In genomic region chr4:3344596-3344995, GRCh38 we compare ENCODE assay signal across 20 cellular contexts. TPM values are rescaled to one million over a fixed set of nuclear protein-coding genes. Genes with fewer than 3 reads are reported as not detected.
A peak's percentile ranks its signal among the peaks of the same experiment; 100 is the strongest.
DNase-seq lines count a peak whose midpoint lies in the region; ATAC-seq and TF ChIP-seq lines count a peak whose summit lies in the region.
"Had no signal": no experiment of that assay in that cellular context is flagged by ENCODE, and none has a peak within 500 bp of the region (broad histone marks: within the 10 kb centered on the region; RNA-seq: fewer than 3 reads in every experiment).

No MANE protein-coding gene starts in this region.

- H3K36me3 Mint-ChIP-seq in CD4-positive, CD25-positive, alpha-beta regulatory T cell = peaks cover 8% of the 10 kb centered on the region
- no peaks in the 10 kb centered on the region for H3K36me3 Mint-ChIP-seq in neural crest cell (ENCODE audit: low read depth)

- no peak overlapping the region for H3K4me3 Mint-ChIP-seq in CD4-positive, CD25-positive, alpha-beta regulatory T cell
- no peak overlapping the region for H3K4me3 Mint-ChIP-seq in neural crest cell

- peaks cover 78% of the 10 kb centered on the region for H4K20me1 ChIP-seq in BLaER1

- H3K36me3 ChIP-seq in BLaER1 = peaks cover 50% of the 10 kb centered on the region
- no peaks in the 10 kb centered on the region for H3K36me3 ChIP-seq in CD4-positive, CD25-positive, alpha-beta regulatory T cell (ENCODE audit: control insufficient read depth, insufficient read depth, low read length)

- peaks cover 67% of the 10 kb centered on the region for H3K4me1 ChIP-seq in BLaER1
- peaks cover 9% of the 10 kb centered on the region for H3K4me1 ChIP-seq in CD4-positive, CD25-positive, alpha-beta regulatory T cell (ENCODE audit: control insufficient read depth, insufficient read depth, low read length, poor library complexity, severe bottlenecking)

- ATAC-seq in CD4-positive, CD25-positive, alpha-beta regulatory T cell (ENCODE audit: low read depth in 2 of 2) = no peak
- ATAC-seq: Right ventricle myocardium inferior had no signal

- H3K27me3 Mint-ChIP-seq in CD4-positive, CD25-positive, alpha-beta regulatory T cell = no peaks in the 10 kb centered on the region
- H3K27me3 Mint-ChIP-seq in neural crest cell (ENCODE audit: low read depth) = no peaks in the 10 kb centered on the region

- H3K27ac ChIP-seq in BLaER1 = 0 out of 2 replicates have a peak overlapping the region, but pooled peaks have one; percentile 41
- H3K27ac ChIP-seq in CD4-positive, CD25-positive, alpha-beta regulatory T cell (ENCODE audit: insufficient read depth, low read length, poor library complexity, severe bottlenecking) = no peak overlapping the region
- H3K27ac ChIP-seq: C4-2B had no signal

- no peaks in the 10 kb centered on the region for H3K9me3 Mint-ChIP-seq in CD4-positive, CD25-positive, alpha-beta regulatory T cell
- no peaks in the 10 kb centered on the region for H3K9me3 Mint-ChIP-seq in neural crest cell

- CTCF ChIA-PET in HEK293T (lab: Yijun Ruan, JAX) = interaction anchor here (1.1 kb wide), 1 partner anchor 136 kb away, joined by 3 read pairs; no protein-coding TSS in a partner anchor

- peaks cover 7 to 48% (median 23%) of the 10 kb centered on the region in 4 donors for H3K4me1 Mint-ChIP-seq in CD4-positive, CD25-positive, alpha-beta regulatory T cell
- peaks cover 27% of the 10 kb centered on the region for H3K4me1 Mint-ChIP-seq in neural crest cell

- POLR2A ChIA-PET in HEK293T (lab: Yijun Ruan, JAX) = no interaction called here

- peak overlapping the region; percentile 49; the same call in 1 of the 2 replicates for H3K4me2 ChIP-seq in BLaER1

- no peak for TF ChIP-seq CTCF in neural crest cell (conservative IDR thresholded peaks at IDR 0.05)

- peak overlapping the region in 2 of 3 donors; percentile 8 to 60 for H3K27ac Mint-ChIP-seq in CD4-positive, CD25-positive, alpha-beta regulatory T cell
- H3K27ac Mint-ChIP-seq in neural crest cell (ENCODE audit: unreplicated experiment) = peak overlapping the region; percentile 53

- no peaks in the 10 kb centered on the region for H3K9me3 ChIP-seq in BLaER1
- no peaks in the 10 kb centered on the region for H3K9me3 ChIP-seq in CD4-positive, CD25-positive, alpha-beta regulatory T cell (ENCODE audit: control insufficient read depth in 2 of 2, low read length in 2 of 2)

- no peak for DNase-seq in CD4-positive, CD25-positive, alpha-beta regulatory T cell
- DNase-seq in cerebellar cortex (ENCODE audit: low spot score) = peak; percentile 43
- no peak for DNase-seq in neural crest cell (ENCODE audit: low read depth, low spot score)
- DNase-seq in HEK293T (ENCODE audit: extremely low spot score) = no peak
- no peak for DNase-seq in SHP77 (lab: John Stamatoyannopoulos, UW)
- no peak for DNase-seq in mesenteric fat pad (ENCODE audit: low spot score)
- DNase-seq: Calu3, DMS79 treated with DMSO at 0.1 percent for 48 hours, H7, KBM-7, MV-4-11, NCI-H1105, NCI-H1436 treated with DMSO at 0.1 percent for 48 hours, NCI-H1930, NCI-H446, NCI-H524 treated with DMSO at 0.1 percent for 48 hours, NCI-H774 had no signal

- H3K27me3 ChIP-seq in BLaER1 = no peaks in the 10 kb centered on the region
- H3K27me3 ChIP-seq in CD4-positive, CD25-positive, alpha-beta regulatory T cell (ENCODE audit: control insufficient read depth, insufficient read depth, low read length) = no peaks in the 10 kb centered on the region

- no peak overlapping the region for H3K4me3 ChIP-seq in BLaER1
- H3K4me3 ChIP-seq in CD4-positive, CD25-positive, alpha-beta regulatory T cell (ENCODE audit: low read depth, low read length) = no peak overlapping the region

- no peak overlapping the region for H3K9ac ChIP-seq in BLaER1

TF ChIP-seq in HEK293T, 16 proteins besides CTCF, POLR2A, EP300 and RAD21:
- TF ChIP-seq CTBP1 (IDR thresholded peaks at IDR 0.05; ENCODE audit: borderline replicate concordance) (no peak), SP1 (IDR thresholded peaks at IDR 0.05) (no peak), PKNOX1 (IDR thresholded peaks at IDR 0.05) (no peak), ELF4 (IDR thresholded peaks at IDR 0.05) (no peak), LEF1 (IDR thresholded peaks at IDR 0.05; ENCODE audit: borderline replicate concordance) (no peak), ZNF384 (IDR thresholded peaks at IDR 0.05) (no peak), HDGF (IDR thresholded peaks at IDR 0.05; ENCODE audit: borderline replicate concordance) (no peak), FOXA1 (IDR thresholded peaks at IDR 0.05) (no peak), TARDBP (IDR thresholded peaks at IDR 0.05) (no peak), SUZ12 (IDR thresholded peaks at IDR 0.05) (no peak), NFRKB (IDR thresholded peaks at IDR 0.05) (no peak), FOXK2 (IDR thresholded peaks at IDR 0.05) (no peak), BHLHE40 (IDR thresholded peaks at IDR 0.05; ENCODE audit: borderline replicate concordance) (no peak), ARNT (IDR thresholded peaks at IDR 0.05) (no peak), L3MBTL2 (conservative IDR thresholded peaks at IDR 0.05) (no peak), FOXM1 (IDR thresholded peaks at IDR 0.05; ENCODE audit: borderline replicate concordance) (no peak)
TF ChIP-seq in HEK293T: peak in this region for 0.

RNA-seq across cellular contexts. Expression of gene RGS12, which starts 51.8 kb away (rescaled TPM):
- total RNA-seq in CD4-positive, CD25-positive, alpha-beta regulatory T cell = 27.6 TPM
- polyA plus RNA-seq in CD4-positive, CD25-positive, alpha-beta regulatory T cell = 1 to 10 TPM; 3.7 to 6.7 (median 6.0) TPM
- total RNA-seq in neural crest cell (60.4 and 69.5 TPM in 2 replicates), mesenteric fat pad (26.3 TPM)
